1 cellular context compared by ENCODE assay signal in genomic region chr6:32116674-32117073, GRCh38.
TF ChIP-seq lines count a peak whose summit lies in the region.

No MANE protein-coding gene starts in this region.

TF ChIP-seq in HCT116, 20 proteins besides CTCF, POLR2A, EP300 and RAD21 (continued from another document):
- TF ChIP-seq ELF1 (IDR thresholded peaks at IDR 0.05; ENCODE audit: borderline replicate concordance, low read depth) (no peak), TCF7L2 (IDR thresholded peaks at IDR 0.05; ENCODE audit: borderline replicate concordance, extremely low read depth, insufficient read depth, insufficient read length) (no peak), SRF (IDR thresholded peaks at IDR 0.05; ENCODE audit: low read depth) (no peak), JUND (IDR thresholded peaks at IDR 0.05) (no peak), SIN3A (IDR thresholded peaks at IDR 0.05; ENCODE audit: low read depth) (no peak), ZBTB33 (IDR thresholded peaks at IDR 0.05; ENCODE audit: extremely low read depth, insufficient replicate concordance, low read length) (no peak), REST (IDR thresholded peaks at IDR 0.05; ENCODE audit: low read depth) (no peak), SP1 (IDR thresholded peaks at IDR 0.05; ENCODE audit: low read depth) (no peak), MAX (IDR thresholded peaks at IDR 0.05) (no peak)
